Comparison of ENCODE assay signal across 8 cellular contexts in the genomic region with DNA sequence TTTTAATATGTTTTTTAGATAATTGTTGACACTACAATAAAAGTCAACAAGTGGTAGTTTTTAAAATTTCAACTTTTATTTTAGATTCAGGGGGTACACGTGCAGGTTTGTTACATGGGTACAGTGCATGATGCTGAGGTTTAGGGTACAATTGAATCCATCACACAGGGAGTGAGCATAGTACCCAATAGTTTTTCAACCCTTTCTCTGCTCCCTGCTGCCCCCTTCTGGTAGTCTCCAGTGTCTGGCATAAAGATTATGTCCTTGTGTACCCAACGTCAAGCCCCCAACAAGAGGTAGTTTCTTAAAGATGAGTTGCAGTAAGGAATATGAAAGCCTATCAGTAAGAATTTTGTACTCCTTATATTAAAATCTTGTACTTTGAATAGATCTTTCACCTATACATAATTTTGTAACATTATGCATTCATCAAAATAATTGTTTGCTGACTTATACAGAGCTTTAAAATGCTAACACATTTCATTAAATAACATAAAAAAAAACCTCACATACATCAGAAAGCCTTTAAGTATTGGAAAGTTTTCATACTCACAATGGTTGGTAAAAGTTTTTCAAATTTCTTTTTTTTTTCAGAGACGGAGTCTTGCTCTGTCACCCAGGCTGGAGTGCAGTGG. TPM values are rescaled to one million over a fixed set of nuclear protein-coding genes. Genes with fewer than 3 reads are reported as not detected.
A peak's percentile ranks its signal among the peaks of the same experiment; 100 is the strongest.
DNase-seq lines count a peak whose midpoint lies in the region; ATAC-seq lines count a peak whose summit lies in the region.

No MANE protein-coding gene starts in this region.

- H3K4me1 Mint-ChIP-seq in activated CD4-positive, alpha-beta T cell treated with anti-CD3 and anti-CD28 coated beads, Interleukin-2, amount 10 ng/mL, durations not matched to agents 24 days and 14 days: peaks cover 1% of the 10 kb centered on the region
- H3K4me1 Mint-ChIP-seq in naive B cell: peaks cover 0 to 4% (median under 1%) of the 10 kb centered on the region in 3 donors

- H3K4me3 ChIP-seq in effector memory CD4-positive, alpha-beta T cell (ENCODE audit: insufficient read depth, low read depth, low read length, poor library complexity, severe bottlenecking): no peak overlapping the region

- no peaks in the 10 kb centered on the region for H3K36me3 Mint-ChIP-seq in activated CD4-positive, alpha-beta T cell treated with anti-CD3 and anti-CD28 coated beads, Interleukin-2, amount 10 ng/mL, durations not matched to agents 24 days and 14 days (ENCODE audit: low read depth)
- H3K36me3 Mint-ChIP-seq in naive B cell: no peaks in the 10 kb centered on the region

- H3K27ac ChIP-seq in effector memory CD4-positive, alpha-beta T cell (ENCODE audit: insufficient read depth, low read length, poor library complexity, severe bottlenecking): no peak overlapping the region

- ATAC-seq in HG02840 (IDR thresholded peaks at IDR 0.05; ENCODE audit: low FRiP score, unreplicated experiment) (peak; percentile 65), naive B cell (ENCODE audit: low read depth in 2 of 2) (peak; percentile 87 to 95)
- ATAC-seq in stimulated activated naive CD8-positive, alpha-beta T cell treated with anti-CD3 and anti-CD28 coated beads, Interleukin-15, Interleukin-2, amounts not matched to agents 100 U/mL and 50 U/mL, for 24 hours: peak; percentile 79

- no peaks in the 10 kb centered on the region for H3K9me3 ChIP-seq in effector memory CD4-positive, alpha-beta T cell (ENCODE audit: control insufficient read depth, low read length)

- no peak overlapping the region for H3K27ac Mint-ChIP-seq in activated CD4-positive, alpha-beta T cell treated with anti-CD3 and anti-CD28 coated beads, Interleukin-2, amount 10 ng/mL, durations not matched to agents 24 days and 14 days
- peak overlapping the region in 1 of 6 donors; percentile 74 for H3K27ac Mint-ChIP-seq in naive B cell

- no peaks in the 10 kb centered on the region for H3K4me1 ChIP-seq in effector memory CD4-positive, alpha-beta T cell (ENCODE audit: control insufficient read depth, insufficient read depth, low read length, poor library complexity, severe bottlenecking)

- DNase-seq in NCI-H510A treated with DMSO at 0.1 percent for 48 hours (lab: John Stamatoyannopoulos, UW) (peak; percentile 24), NCI-H510A (lab: John Stamatoyannopoulos, UW) (no peak), NCI-H2227 treated with DMSO at 0.1 percent for 48 hours (lab: John Stamatoyannopoulos, UW) (peak; percentile 25), naive B cell (peak; percentile 66)
- DNase-seq in activated CD4-positive, alpha-beta T cell treated with anti-CD3 and anti-CD28 coated beads, Interleukin-2, amount 10 ng/mL, durations not matched to agents 24 days and 14 days: peak; percentile 95
- DNase-seq in effector memory CD4-positive, alpha-beta T cell: peak; percentile 55 to 68 (median 56)
- peak; percentile 88 for DNase-seq in stimulated activated naive CD8-positive, alpha-beta T cell treated with anti-CD3 and anti-CD28 coated beads, Interleukin-15, Interleukin-2, amounts not matched to agents 100 U/mL and 50 U/mL, for 24 hours

- H3K4me3 Mint-ChIP-seq in activated CD4-positive, alpha-beta T cell treated with anti-CD3 and anti-CD28 coated beads, Interleukin-2, amount 10 ng/mL, durations not matched to agents 24 days and 14 days: no peak overlapping the region
- no peak overlapping the region for H3K4me3 Mint-ChIP-seq in naive B cell

- H3K27me3 Mint-ChIP-seq in activated CD4-positive, alpha-beta T cell treated with anti-CD3 and anti-CD28 coated beads, Interleukin-2, amount 10 ng/mL, durations not matched to agents 24 days and 14 days: peaks cover 4% of the 10 kb centered on the region
- no peaks in the 10 kb centered on the region for H3K27me3 Mint-ChIP-seq in naive B cell

- H3K9me3 Mint-ChIP-seq in activated CD4-positive, alpha-beta T cell treated with anti-CD3 and anti-CD28 coated beads, Interleukin-2, amount 10 ng/mL, durations not matched to agents 24 days and 14 days: no peaks in the 10 kb centered on the region
- H3K9me3 Mint-ChIP-seq in naive B cell: no peaks in the 10 kb centered on the region

- no peaks in the 10 kb centered on the region for H3K27me3 ChIP-seq in effector memory CD4-positive, alpha-beta T cell (replicated peaks; ENCODE audit: control insufficient read depth, insufficient read depth, low read length, poor library complexity, severe bottlenecking)

- intact Hi-C loops in activated CD4-positive, alpha-beta T cell treated with anti-CD3 and anti-CD28 coated beads, Interleukin-2, amount 10 ng/mL, durations not matched to agents 24 days and 14 days (cut with micrococcal nuclease): loop anchor here (5.0 kb wide), 2 partner anchors 377 to 387 kb away; no protein-coding TSS in a partner anchor

- no peaks in the 10 kb centered on the region for H3K36me3 ChIP-seq in effector memory CD4-positive, alpha-beta T cell (ENCODE audit: control insufficient read depth, insufficient read depth, low read length)

RNA-seq across cellular contexts. Expression of a gene that starts 5.4 kb away (rescaled TPM):
- total RNA-seq in activated CD4-positive, alpha-beta T cell treated with anti-CD3 and anti-CD28 coated beads, Interleukin-2, amount 10 ng/mL, durations not matched to agents 24 days and 14 days: 33.5 and 35.1 TPM in 2 replicates
- 10 to 100 TPM in 5 of 6 donors, 1 to 10 TPM in 1; 9.7 to 29.8 (median 20.7) TPM for polyA plus RNA-seq in naive B cell (ENCODE audit: low read depth in 6 of 6)

RNA-seq across cellular contexts. Expression of a gene that starts 11.7 kb away (rescaled TPM):
- 6.0 and 8.2 TPM in 2 replicates for total RNA-seq in activated CD4-positive, alpha-beta T cell treated with anti-CD3 and anti-CD28 coated beads, Interleukin-2, amount 10 ng/mL, durations not matched to agents 24 days and 14 days
- 1 to 10 TPM; 1.4 to 5.0 (median 3.1) TPM for polyA plus RNA-seq in naive B cell (ENCODE audit: low read depth in 6 of 6)
